In the genomic region with DNA sequence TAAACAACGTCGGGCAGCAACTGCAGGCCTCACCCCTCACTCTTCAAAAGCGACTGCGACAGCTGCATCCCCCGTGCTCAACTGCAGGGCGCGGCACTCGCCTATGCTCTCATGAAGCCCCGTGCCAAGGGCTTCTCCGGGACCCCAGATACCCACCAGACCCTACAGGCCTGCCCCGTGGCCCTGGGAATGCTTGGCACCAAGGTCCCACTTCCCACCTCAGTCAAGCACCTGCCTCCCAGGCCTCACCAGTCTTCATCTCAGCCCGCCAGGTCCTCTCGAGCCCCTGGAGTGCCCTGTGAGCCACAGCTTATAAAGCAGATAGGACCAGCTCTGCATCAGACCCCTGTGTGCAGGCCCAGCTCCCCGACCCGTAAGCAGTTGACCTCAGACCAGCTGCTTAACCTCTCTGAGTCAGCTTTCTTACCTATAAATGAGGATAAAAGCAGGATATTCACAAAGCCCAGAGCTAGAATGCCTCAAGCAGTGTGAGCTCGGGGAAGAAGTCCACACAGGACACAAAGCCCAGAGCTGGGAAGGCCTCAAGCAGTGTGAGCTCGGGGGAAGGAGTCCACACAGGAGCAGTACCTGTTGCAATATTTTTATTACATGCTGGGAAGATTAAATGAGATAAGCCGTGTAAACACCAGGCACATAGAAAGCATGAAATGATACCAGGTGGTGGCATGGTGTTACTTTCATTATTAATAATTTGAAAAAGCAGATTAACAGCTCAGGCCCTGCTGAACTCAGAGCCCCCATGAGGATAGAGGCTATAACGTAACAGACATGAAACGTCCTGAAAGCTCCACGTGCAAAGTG, we compare ENCODE assay signal across 9 cellular contexts.
DNase-seq lines count a peak whose midpoint lies in the region; ATAC-seq and TF ChIP-seq lines count a peak whose summit lies in the region.
"Had no signal": no experiment of that assay in that cellular context is flagged by ENCODE, and none has a peak within 500 bp of the region (broad histone marks: within the 10 kb centered on the region; RNA-seq: fewer than 3 reads in every experiment).

No MANE protein-coding gene starts in this region.

- intact Hi-C loops in body of pancreas (cut with DNase I) = no loop called here
- intact Hi-C loops in gastrocnemius medialis (cut with DNase I; ENCODE audit: low total_unique reads) = no loop called here
- intact Hi-C loops in left lung (cut with DNase I) = no loop called here

- no peak overlapping the region for H3K4me3 ChIP-seq in body of pancreas
- H3K4me3 ChIP-seq in gastrocnemius medialis = peak overlapping the region; percentile 29 to 63 (median 36)
- no peak overlapping the region for H3K4me3 ChIP-seq in left lung

- H3K27me3 ChIP-seq in body of pancreas (no peaks in the 10 kb centered on the region), gastrocnemius medialis (no peaks in the 10 kb centered on the region), left lung (no peaks in the 10 kb centered on the region)

- ATAC-seq in GM18520 (IDR thresholded peaks at IDR 0.05; ENCODE audit: unreplicated experiment) (peak; percentile 71), HG02981 (IDR thresholded peaks at IDR 0.05; ENCODE audit: unreplicated experiment) (peak; percentile 73), body of pancreas (peak; percentile 66), gastrocnemius medialis (no peak), left lung (no peak)

- H3K36me3 ChIP-seq in body of pancreas (replicated peaks in 1 of 2; ENCODE audit: insufficient read depth in 1 of 2, low read depth in 2 of 2) (no peaks in the 10 kb centered on the region), gastrocnemius medialis (no peaks in the 10 kb centered on the region), left lung (no peaks in the 10 kb centered on the region)

- H3K27ac ChIP-seq in body of pancreas (peak overlapping the region; percentile 19 to 73 (median 42)), gastrocnemius medialis (peak overlapping the region; percentile 94 to 99 (median 98)), left lung (no peak overlapping the region)

- no peak for TF ChIP-seq POLR2A in body of pancreas (IDR thresholded peaks at IDR 0.05)
- peak in 1 of 2 donors; percentile 12 for TF ChIP-seq POLR2A in gastrocnemius medialis (IDR thresholded peaks at IDR 0.05)

- in situ Hi-C loops in gastrocnemius medialis (cut with MboI; ENCODE audit: low sequenced_read_pairs in 4 of 4) = loop anchor here in 1 of 4 donors (10.0 kb wide), 1 partner anchor 79 kb away; no protein-coding TSS in a partner anchor

- TF ChIP-seq CTCF in body of pancreas (IDR thresholded peaks at IDR 0.05) (no peak), gastrocnemius medialis (IDR thresholded peaks at IDR 0.05 in 4 of 5, conservative IDR thresholded peaks at IDR 0.05 in 1 of 5) (peak in 1 of 5 experiments; percentile 18), left lung (IDR thresholded peaks at IDR 0.05) (no peak)

- DNase-seq in body of pancreas (peak in 2 of 4 donors; percentile 15 to 40), gastrocnemius medialis (peak in 1 of 2 donors; percentile 60), SHP77 (lab: John Stamatoyannopoulos, UW) (no peak), NCI-H2171 treated with DMSO at 0.1 percent for 48 hours (lab: John Stamatoyannopoulos, UW) (no peak), left lung (no peak), hippocampal formation (lab: John Stamatoyannopoulos, UW) (no peak)
- DNase-seq: GOT3 had no signal

- 61% methylated on average over 21 of the region's 21 CpGs for WGBS in body of pancreas, 2 donors

- H3K4me1 ChIP-seq in body of pancreas = peaks cover 58% of the 10 kb centered on the region
- H3K4me1 ChIP-seq in gastrocnemius medialis = peaks cover 72 to 73% of the 10 kb centered on the region in 2 donors
- peaks cover 0 to 19% of the 10 kb centered on the region in 2 donors for H3K4me1 ChIP-seq in left lung

- H3K9me3 ChIP-seq in body of pancreas (no peaks in the 10 kb centered on the region), gastrocnemius medialis (no peaks in the 10 kb centered on the region), left lung (no peaks in the 10 kb centered on the region)

Comparison
In these comparisons a context has a peak if more than half of its experiments do, and no peak if none do; other contexts are left out.
1. ATAC-seq: peak in GM18520 (single experiment), HG02981 (single experiment) and body of pancreas (single experiment); none in gastrocnemius medialis (0 of 2) and left lung (single experiment).
2. H3K27ac ChIP-seq: peak in body of pancreas (4 of 4) and gastrocnemius medialis (4 of 4); none in left lung (0 of 2).
3. H3K4me3 ChIP-seq: peak in gastrocnemius medialis (4 of 4); none in body of pancreas (0 of 2) and left lung (0 of 2).